ENCODE assay signal across 20 cellular contexts in genomic region chr9:20255052-20255451, GRCh38.
DNase-seq lines count a peak whose midpoint lies in the region; ATAC-seq and TF ChIP-seq lines count a peak whose summit lies in the region.
"Had no signal": no experiment of that assay in that cellular context is flagged by ENCODE, and none has a peak within 500 bp of the region (broad histone marks: within the 10 kb centered on the region; RNA-seq: fewer than 3 reads in every experiment).

No MANE protein-coding gene starts in this region.

- no peak overlapping the region for H3K4ac ChIP-seq in mesendoderm (ENCODE audit: low read depth, low read length)

- no peak overlapping the region for H2AK5ac ChIP-seq in mesendoderm (ENCODE audit: low read length)

- no peak overlapping the region for H3K27ac Mint-ChIP-seq in activated T-cell treated with anti-CD3 and anti-CD28 coated beads, Interleukin-2, amount 50 U/mL, for 72 hours
- H3K27ac Mint-ChIP-seq: HFFc6 had no signal

- H3K9me3 Mint-ChIP-seq in activated T-cell treated with anti-CD3 and anti-CD28 coated beads, Interleukin-2, amount 50 U/mL, for 4 hours, result no peaks in the 10 kb centered on the region
- peaks cover 0 to 3% of the 10 kb centered on the region in 2 donors for H3K9me3 Mint-ChIP-seq in activated T-cell treated with anti-CD3 and anti-CD28 coated beads, Interleukin-2, amount 50 U/mL, for 72 hours
- H3K9me3 Mint-ChIP-seq: HFFc6 had no signal

- H3K23ac ChIP-seq in mesendoderm (ENCODE audit: low read length), result no peak overlapping the region

- no peaks in the 10 kb centered on the region for H3K36me3 Mint-ChIP-seq in activated T-cell treated with anti-CD3 and anti-CD28 coated beads, Interleukin-2, amount 50 U/mL, for 4 hours (ENCODE audit: insufficient read depth)
- peaks cover 0 to 1% of the 10 kb centered on the region in 2 donors for H3K36me3 Mint-ChIP-seq in activated T-cell treated with anti-CD3 and anti-CD28 coated beads, Interleukin-2, amount 50 U/mL, for 72 hours (ENCODE audit: insufficient read depth in 2 of 2)

- DNase-seq in activated T-cell treated with anti-CD3 and anti-CD28 coated beads, Interleukin-2, amount 50 U/mL, for 4 hours, result no peak
- DNase-seq in activated T-cell treated with anti-CD3 and anti-CD28 coated beads for 4 hours, result no peak
- DNase-seq in LHCN-M2 (ENCODE audit: low read depth), result peak; percentile 24
- DNase-seq in activated T-cell treated with anti-CD3 and anti-CD28 coated beads, Interleukin-2, amount 50 U/mL, for 72 hours, result no peak
- DNase-seq in mesendoderm, result peak; percentile 14
- DNase-seq in NCI-H1092 (lab: John Stamatoyannopoulos, UW), result no peak
- DNase-seq in H7, result no peak
- no peak for DNase-seq in body of pancreas
- DNase-seq: C1 segment of cervical spinal cord, DMS 273 treated with DMSO at 0.1 percent for 48 hours, GOT3, HFFc6, IMR-90, Karpas-422, NCI-H1930, NCI-H2171 treated with DMSO at 0.1 percent for 48 hours, NCI-H446 treated with DMSO at 0.1 percent for 48 hours, NCI-H748 treated with DMSO at 0.1 percent for 48 hours, PC-9, SJCRH30 had no signal

- H4K5ac ChIP-seq in mesendoderm (ENCODE audit: low read length), result no peak overlapping the region

- H3K36me3 ChIP-seq in mesendoderm (ENCODE audit: control insufficient read depth, insufficient read depth, low read length), result no peaks in the 10 kb centered on the region
- no peaks in the 10 kb centered on the region for H3K36me3 ChIP-seq in H7 (replicated peaks; ENCODE audit: control insufficient read depth, insufficient read depth, low read length)
- H3K36me3 ChIP-seq in body of pancreas (replicated peaks in 1 of 2; ENCODE audit: insufficient read depth in 1 of 2, low read depth in 2 of 2), result no peaks in the 10 kb centered on the region
- H3K36me3 ChIP-seq: SJCRH30 had no signal

- no peak overlapping the region for H2BK120ac ChIP-seq in mesendoderm (ENCODE audit: low read depth, low read length)

- intact Hi-C loops in body of pancreas (cut with DNase I), result no loop called here

- H3K4me3 Mint-ChIP-seq in activated T-cell treated with anti-CD3 and anti-CD28 coated beads, Interleukin-2, amount 50 U/mL, for 4 hours, result no peak overlapping the region
- no peak overlapping the region for H3K4me3 Mint-ChIP-seq in activated T-cell treated with anti-CD3 and anti-CD28 coated beads, Interleukin-2, amount 50 U/mL, for 72 hours
- H3K4me3 Mint-ChIP-seq: HFFc6 had no signal

- H3K4me1 Mint-ChIP-seq in activated T-cell treated with anti-CD3 and anti-CD28 coated beads, Interleukin-2, amount 50 U/mL, for 4 hours (ENCODE audit: low read depth), result peaks cover 25% of the 10 kb centered on the region
- peaks cover 36% of the 10 kb centered on the region for H3K4me1 Mint-ChIP-seq in activated T-cell treated with anti-CD3 and anti-CD28 coated beads, Interleukin-2, amount 50 U/mL, for 72 hours (ENCODE audit: low read depth)

- no peak overlapping the region for H2BK15ac ChIP-seq in mesendoderm (replicated peaks; ENCODE audit: low read depth)

- H3K9ac ChIP-seq in mesendoderm (ENCODE audit: low read length), result no peak overlapping the region

- H3K27ac ChIP-seq in mesendoderm (ENCODE audit: low read depth, low read length), result no peak overlapping the region
- H3K27ac ChIP-seq in body of pancreas, result no peak overlapping the region
- H3K27ac ChIP-seq: PC-9, SJCRH30 had no signal

- no peaks in the 10 kb centered on the region for H3K79me2 ChIP-seq in mesendoderm (ENCODE audit: control insufficient read depth, insufficient read depth, low read length)

- no peaks in the 10 kb centered on the region for H3K9me3 ChIP-seq in body of pancreas
- H3K9me3 ChIP-seq: SJCRH30 had no signal

- H3K18ac ChIP-seq in mesendoderm (ENCODE audit: low read length), result no peak overlapping the region

- no peak overlapping the region for H3K56ac ChIP-seq in mesendoderm (ENCODE audit: low read length)

- no peak for TF ChIP-seq POLR2A in body of pancreas (IDR thresholded peaks at IDR 0.05)

- no peaks in the 10 kb centered on the region for H3K27me3 Mint-ChIP-seq in activated T-cell treated with anti-CD3 and anti-CD28 coated beads, Interleukin-2, amount 50 U/mL, for 4 hours (ENCODE audit: low read depth)
- H3K27me3 Mint-ChIP-seq in activated T-cell treated with anti-CD3 and anti-CD28 coated beads, Interleukin-2, amount 50 U/mL, for 72 hours (ENCODE audit: low read depth), result no peaks in the 10 kb centered on the region

- WGBS in mesendoderm (ENCODE audit: extremely low coverage, insufficient coverage, low lambda C conversion rate), result no CpG with 5 or more reads among the region's 3 CpGs
- WGBS in body of pancreas, 2 donors, result 82 to 85% methylated on average over 3 of the region's 3 CpGs

- H2BK5ac ChIP-seq in mesendoderm (ENCODE audit: low read length), result no peak overlapping the region

- H3K4me3 ChIP-seq in mesendoderm (ENCODE audit: low read length) (no peak overlapping the region), H7 (ENCODE audit: insufficient read depth, low read depth, low read length) (no peak overlapping the region), body of pancreas (no peak overlapping the region)
- H3K4me3 ChIP-seq: PC-9, SJCRH30 had no signal

- H3K79me1 ChIP-seq in mesendoderm (ENCODE audit: low read length), result no peaks in the 10 kb centered on the region

- ATAC-seq in activated T-cell treated with anti-CD3 and anti-CD28 coated beads, Interleukin-2, amount 50 U/mL, for 4 hours, result peak; percentile 86 to 92
- peak; percentile 62 to 71 for ATAC-seq in activated T-cell treated with anti-CD3 and anti-CD28 coated beads, Interleukin-2, amount 50 U/mL, for 72 hours (replicated peaks in 1 of 2)
- no peak for ATAC-seq in body of pancreas

- H3K27me3 ChIP-seq in mesendoderm (ENCODE audit: insufficient read depth, low read length, poor library complexity), result no peaks in the 10 kb centered on the region
- H3K27me3 ChIP-seq in H7 (ENCODE audit: control insufficient read depth, insufficient read depth, low read length), result no peaks in the 10 kb centered on the region
- no peaks in the 10 kb centered on the region for H3K27me3 ChIP-seq in body of pancreas
- H3K27me3 ChIP-seq: SJCRH30 had no signal

- H3K4me1 ChIP-seq in mesendoderm (ENCODE audit: control insufficient read depth, low read depth, low read length), result no peaks in the 10 kb centered on the region
- no peaks in the 10 kb centered on the region for H3K4me1 ChIP-seq in body of pancreas
- H3K4me1 ChIP-seq: SJCRH30 had no signal

- no peak for TF ChIP-seq CTCF in body of pancreas (IDR thresholded peaks at IDR 0.05)

- H4K8ac ChIP-seq in mesendoderm (ENCODE audit: low read depth, low read length), result no peak overlapping the region

- H3K4me2 ChIP-seq in mesendoderm (ENCODE audit: low read length), result no peak overlapping the region
- H3K4me2 ChIP-seq: PC-9 had no signal

Comparison
In these comparisons a context has a peak if more than half of its experiments do, and no peak if none do; other contexts are left out.
1. DNase-seq: peak in LHCN-M2 (single experiment) and mesendoderm (single experiment); none in activated T-cell treated with anti-CD3 and anti-CD28 coated beads, Interleukin-2, amount 50 U/mL, for 4 hours (single experiment), activated T-cell treated with anti-CD3 and anti-CD28 coated beads for 4 hours (single experiment), activated T-cell treated with anti-CD3 and anti-CD28 coated beads, Interleukin-2, amount 50 U/mL, for 72 hours (0 of 2), NCI-H1092 (single experiment), H7 (single experiment) and body of pancreas (0 of 4).